ENCODE assay signal across 8 cellular contexts in the genomic region with DNA sequence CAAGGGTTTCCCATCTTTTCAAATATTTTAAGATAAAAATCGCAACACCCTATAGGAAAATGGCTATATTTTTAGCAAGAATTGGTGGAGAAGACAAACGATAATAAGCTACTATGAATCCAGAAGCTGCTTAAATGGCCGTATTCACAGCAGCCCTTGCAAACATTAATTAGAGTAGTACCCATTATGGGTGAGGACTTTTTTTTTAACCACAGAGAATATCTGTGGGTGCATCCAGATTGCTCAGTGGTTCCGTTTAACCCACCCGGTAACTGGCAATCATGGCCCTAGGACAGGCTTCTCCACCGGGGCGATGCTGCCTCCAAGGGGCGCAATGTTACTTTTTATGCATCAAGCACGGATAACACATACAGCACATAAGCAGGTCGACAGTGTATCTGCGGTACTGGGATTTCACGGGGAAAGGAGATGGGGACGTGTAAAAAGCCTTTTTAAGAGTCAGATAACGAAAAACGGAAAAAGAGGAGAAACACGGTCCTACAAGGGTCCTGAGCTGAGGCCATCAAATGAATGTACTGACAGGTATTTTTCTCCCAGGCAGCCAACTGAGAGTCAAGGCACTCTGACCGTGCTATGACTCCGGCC. TPM values are rescaled to one million over a fixed set of nuclear protein-coding genes. Genes with fewer than 3 reads are reported as not detected.
DNase-seq lines count a peak whose midpoint lies in the region; ATAC-seq, FAIRE-seq and TF ChIP-seq lines count a peak whose summit lies in the region.

No MANE protein-coding gene starts in this region.

- H3K9me3 Mint-ChIP-seq in natural killer cell treated with Interleukin-12 subunit alpha and Interleukin-12 subunit beta and Interleukin-15 and Interleukin-18, amount 100 ng/mL, for 72 hours, result no peaks in the 10 kb centered on the region

- DNase-seq in D721Med (ENCODE audit: insufficient read length, low spot score) (no peak), WERI-Rb-1 (peak; percentile 72), OCI-M1 (lab: John Stamatoyannopoulos, UW) (no peak), NCI-H226 (no peak)
- no peak for DNase-seq in natural killer cell treated with Interleukin-12 subunit alpha and Interleukin-12 subunit beta and Interleukin-15 and Interleukin-18, amount 100 ng/mL, for 72 hours (ENCODE audit: low spot score)

- H3K9me3 ChIP-seq in HUES6 (ENCODE audit: control insufficient read depth, insufficient read depth, low read depth, low read length), result no peaks in the 10 kb centered on the region
- H3K9me3 ChIP-seq in WERI-Rb-1 (ENCODE audit: severe bottlenecking), result no peaks in the 10 kb centered on the region
- H3K9me3 ChIP-seq in esophagus (ENCODE audit: control insufficient read depth in 2 of 2, insufficient read depth in 1 of 2, low read depth in 1 of 2, low read length in 1 of 2), result no peaks in the 10 kb centered on the region

- H3K4me1 ChIP-seq in HUES6 (ENCODE audit: control insufficient read depth, insufficient read depth, low read length) (peaks cover 16% of the 10 kb centered on the region), esophagus (ENCODE audit: control insufficient read depth in 2 of 2, insufficient read depth in 2 of 2, low read length in 1 of 2) (no peaks in the 10 kb centered on the region)

- H3K27me3 ChIP-seq in HUES6 (ENCODE audit: control insufficient read depth, insufficient read depth, low read length) (peaks cover 36% of the 10 kb centered on the region), WERI-Rb-1 (ENCODE audit: insufficient read depth, low read depth, severe bottlenecking) (peaks cover 18% of the 10 kb centered on the region), esophagus (ENCODE audit: control insufficient read depth in 1 of 2, insufficient read depth in 2 of 2, low read length in 2 of 2) (peaks cover 0 to 6% of the 10 kb centered on the region in 2 donors)

- 11 to 12% methylated on average over 18 of the region's 18 CpGs for WGBS in esophagus, 2 donors

- peaks cover 22 to 25% of the 10 kb centered on the region in 2 donors for H3K4me1 Mint-ChIP-seq in natural killer cell treated with Interleukin-12 subunit alpha and Interleukin-12 subunit beta and Interleukin-15 and Interleukin-18, amount 100 ng/mL, for 72 hours (ENCODE audit: low read depth in 2 of 2)

- H3K4me3 Mint-ChIP-seq in natural killer cell treated with Interleukin-12 subunit alpha and Interleukin-12 subunit beta and Interleukin-15 and Interleukin-18, amount 100 ng/mL, for 72 hours, result peak overlapping the region; percentile 79

- no peaks in the 10 kb centered on the region for H3K36me3 Mint-ChIP-seq in natural killer cell treated with Interleukin-12 subunit alpha and Interleukin-12 subunit beta and Interleukin-15 and Interleukin-18, amount 100 ng/mL, for 72 hours

- TF ChIP-seq CTCF in D721Med (IDR thresholded peaks at IDR 0.05; ENCODE audit: insufficient read depth, missing control alignments), result peak; percentile 19
- TF ChIP-seq CTCF in WERI-Rb-1 (IDR thresholded peaks at IDR 0.05; ENCODE audit: low read depth, low read length), result peak; percentile 61; the same call in 1 of the 2 replicates

- no peak for ATAC-seq in natural killer cell treated with Interleukin-12 subunit alpha and Interleukin-12 subunit beta and Interleukin-15 and Interleukin-18, amount 100 ng/mL, for 72 hours
- no peak for ATAC-seq in HG03280 (IDR thresholded peaks at IDR 0.05; ENCODE audit: unreplicated experiment)

- H3K4me3 ChIP-seq in HUES6 (ENCODE audit: low read depth, low read length) (peak overlapping the region; percentile 81), WERI-Rb-1 (ENCODE audit: low read depth, low read length) (peak overlapping the region; percentile 50), esophagus (ENCODE audit: low read depth in 1 of 2, low read length in 2 of 2) (peak overlapping the region; percentile 52 to 73)

- no peak for FAIRE-seq in D721Med (lab: Jason Lieb, UNC)

- H3K36me3 ChIP-seq in HUES6 (ENCODE audit: control insufficient read depth, insufficient read depth, low read length) (no peaks in the 10 kb centered on the region), WERI-Rb-1 (no peaks in the 10 kb centered on the region), esophagus (ENCODE audit: control insufficient read depth in 2 of 2, insufficient read depth in 2 of 2, low read length in 1 of 2) (no peaks in the 10 kb centered on the region)

- H3K27ac ChIP-seq in HUES6 (ENCODE audit: low read depth, low read length), result no peak overlapping the region
- no peak overlapping the region for H3K27ac ChIP-seq in WERI-Rb-1
- H3K27ac ChIP-seq in esophagus (ENCODE audit: low read depth in 2 of 2, low read length in 1 of 2), result no peak overlapping the region

- no peak overlapping the region for H3K9ac ChIP-seq in HUES6 (ENCODE audit: low read length)

- H3K27ac Mint-ChIP-seq in natural killer cell treated with Interleukin-12 subunit alpha and Interleukin-12 subunit beta and Interleukin-15 and Interleukin-18, amount 100 ng/mL, for 72 hours, result no peak overlapping the region

- H3K27me3 Mint-ChIP-seq in natural killer cell treated with Interleukin-12 subunit alpha and Interleukin-12 subunit beta and Interleukin-15 and Interleukin-18, amount 100 ng/mL, for 72 hours, result peaks cover 45 to 56% of the 10 kb centered on the region in 2 donors

RNA-seq across cellular contexts. Expression of a gene that starts 1.0 kb away (rescaled TPM):
- under 1 TPM; 0.06 to 0.14 TPM for polyA plus RNA-seq in esophagus
- total RNA-seq in natural killer cell treated with Interleukin-12 subunit alpha and Interleukin-12 subunit beta and Interleukin-15 and Interleukin-18, amount 100 ng/mL, for 72 hours, result under 1 TPM in 1 of 2 donors, not detected in 1; 0.24 TPM

RNA-seq across cellular contexts. Expression of a gene that starts 46.6 kb away (rescaled TPM):
- polyA plus RNA-seq in esophagus, result 1 to 10 TPM in 1 of 2 donors, under 1 TPM in 1; 0.79 to 2.1 TPM
- under 1 TPM in 1 of 2 donors, not detected in 1; 0.21 TPM for total RNA-seq in natural killer cell treated with Interleukin-12 subunit alpha and Interleukin-12 subunit beta and Interleukin-15 and Interleukin-18, amount 100 ng/mL, for 72 hours
